In genomic region chr2:73244580-73244979, GRCh38 we compare ENCODE assay signal across 1 cellular context.
TF ChIP-seq lines count a peak whose summit lies in the region.

No MANE protein-coding gene starts in this region.

TF ChIP-seq in GM23338, 12 proteins besides CTCF, POLR2A, EP300 and RAD21:
- TF ChIP-seq ZNF331 (CRISPR knock-in tag; IDR thresholded peaks at IDR 0.05; ENCODE audit: low read depth) = no peak
- TF ChIP-seq JUNB (IDR thresholded peaks at IDR 0.05; ENCODE audit: unreplicated experiment) = no peak
- TF ChIP-seq, protein P1, sequence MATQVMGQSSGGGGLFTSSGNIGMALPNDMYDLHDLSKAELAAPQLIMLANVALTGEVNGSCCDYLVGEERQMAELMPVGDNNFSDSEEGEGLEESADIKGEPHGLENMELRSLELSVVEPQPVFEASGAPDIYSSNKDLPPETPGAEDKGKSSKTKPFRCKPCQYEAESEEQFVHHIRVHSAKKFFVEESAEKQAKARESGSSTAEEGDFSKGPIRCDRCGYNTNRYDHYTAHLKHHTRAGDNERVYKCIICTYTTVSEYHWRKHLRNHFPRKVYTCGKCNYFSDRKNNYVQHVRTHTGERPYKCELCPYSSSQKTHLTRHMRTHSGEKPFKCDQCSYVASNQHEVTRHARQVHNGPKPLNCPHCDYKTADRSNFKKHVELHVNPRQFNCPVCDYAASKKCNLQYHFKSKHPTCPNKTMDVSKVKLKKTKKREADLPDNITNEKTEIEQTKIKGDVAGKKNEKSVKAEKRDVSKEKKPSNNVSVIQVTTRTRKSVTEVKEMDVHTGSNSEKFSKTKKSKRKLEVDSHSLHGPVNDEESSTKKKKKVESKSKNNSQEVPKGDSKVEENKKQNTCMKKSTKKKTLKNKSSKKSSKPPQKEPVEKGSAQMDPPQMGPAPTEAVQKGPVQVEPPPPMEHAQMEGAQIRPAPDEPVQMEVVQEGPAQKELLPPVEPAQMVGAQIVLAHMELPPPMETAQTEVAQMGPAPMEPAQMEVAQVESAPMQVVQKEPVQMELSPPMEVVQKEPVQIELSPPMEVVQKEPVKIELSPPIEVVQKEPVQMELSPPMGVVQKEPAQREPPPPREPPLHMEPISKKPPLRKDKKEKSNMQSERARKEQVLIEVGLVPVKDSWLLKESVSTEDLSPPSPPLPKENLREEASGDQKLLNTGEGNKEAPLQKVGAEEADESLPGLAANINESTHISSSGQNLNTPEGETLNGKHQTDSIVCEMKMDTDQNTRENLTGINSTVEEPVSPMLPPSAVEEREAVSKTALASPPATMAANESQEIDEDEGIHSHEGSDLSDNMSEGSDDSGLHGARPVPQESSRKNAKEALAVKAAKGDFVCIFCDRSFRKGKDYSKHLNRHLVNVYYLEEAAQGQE (IDR thresholded peaks at IDR 0.05; ENCODE audit: unreplicated experiment) = no peak
- TF ChIP-seq CREB1 (CRISPR knock-in tag; IDR thresholded peaks at IDR 0.05; ENCODE audit: low read depth) = no peak
- TF ChIP-seq EZH2 (IDR thresholded peaks at IDR 0.05; ENCODE audit: low read depth, unreplicated experiment) = no peak
- no peak for TF ChIP-seq STAT1 (IDR thresholded peaks at IDR 0.05; ENCODE audit: unreplicated experiment)
- TF ChIP-seq NANOG (IDR thresholded peaks at IDR 0.05; ENCODE audit: borderline replicate concordance) = no peak
- no peak for TF ChIP-seq POLR2AphosphoS5 (IDR thresholded peaks at IDR 0.05; ENCODE audit: low read depth)
- no peak for TF ChIP-seq EZH2phosphoT487 (IDR thresholded peaks at IDR 0.05; ENCODE audit: unreplicated experiment)
- TF ChIP-seq, protein P2, sequence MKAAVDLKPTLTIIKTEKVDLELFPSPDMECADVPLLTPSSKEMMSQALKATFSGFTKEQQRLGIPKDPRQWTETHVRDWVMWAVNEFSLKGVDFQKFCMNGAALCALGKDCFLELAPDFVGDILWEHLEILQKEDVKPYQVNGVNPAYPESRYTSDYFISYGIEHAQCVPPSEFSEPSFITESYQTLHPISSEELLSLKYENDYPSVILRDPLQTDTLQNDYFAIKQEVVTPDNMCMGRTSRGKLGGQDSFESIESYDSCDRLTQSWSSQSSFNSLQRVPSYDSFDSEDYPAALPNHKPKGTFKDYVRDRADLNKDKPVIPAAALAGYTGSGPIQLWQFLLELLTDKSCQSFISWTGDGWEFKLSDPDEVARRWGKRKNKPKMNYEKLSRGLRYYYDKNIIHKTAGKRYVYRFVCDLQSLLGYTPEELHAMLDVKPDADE (IDR thresholded peaks at IDR 0.05) = no peak
- TF ChIP-seq, protein P3, sequence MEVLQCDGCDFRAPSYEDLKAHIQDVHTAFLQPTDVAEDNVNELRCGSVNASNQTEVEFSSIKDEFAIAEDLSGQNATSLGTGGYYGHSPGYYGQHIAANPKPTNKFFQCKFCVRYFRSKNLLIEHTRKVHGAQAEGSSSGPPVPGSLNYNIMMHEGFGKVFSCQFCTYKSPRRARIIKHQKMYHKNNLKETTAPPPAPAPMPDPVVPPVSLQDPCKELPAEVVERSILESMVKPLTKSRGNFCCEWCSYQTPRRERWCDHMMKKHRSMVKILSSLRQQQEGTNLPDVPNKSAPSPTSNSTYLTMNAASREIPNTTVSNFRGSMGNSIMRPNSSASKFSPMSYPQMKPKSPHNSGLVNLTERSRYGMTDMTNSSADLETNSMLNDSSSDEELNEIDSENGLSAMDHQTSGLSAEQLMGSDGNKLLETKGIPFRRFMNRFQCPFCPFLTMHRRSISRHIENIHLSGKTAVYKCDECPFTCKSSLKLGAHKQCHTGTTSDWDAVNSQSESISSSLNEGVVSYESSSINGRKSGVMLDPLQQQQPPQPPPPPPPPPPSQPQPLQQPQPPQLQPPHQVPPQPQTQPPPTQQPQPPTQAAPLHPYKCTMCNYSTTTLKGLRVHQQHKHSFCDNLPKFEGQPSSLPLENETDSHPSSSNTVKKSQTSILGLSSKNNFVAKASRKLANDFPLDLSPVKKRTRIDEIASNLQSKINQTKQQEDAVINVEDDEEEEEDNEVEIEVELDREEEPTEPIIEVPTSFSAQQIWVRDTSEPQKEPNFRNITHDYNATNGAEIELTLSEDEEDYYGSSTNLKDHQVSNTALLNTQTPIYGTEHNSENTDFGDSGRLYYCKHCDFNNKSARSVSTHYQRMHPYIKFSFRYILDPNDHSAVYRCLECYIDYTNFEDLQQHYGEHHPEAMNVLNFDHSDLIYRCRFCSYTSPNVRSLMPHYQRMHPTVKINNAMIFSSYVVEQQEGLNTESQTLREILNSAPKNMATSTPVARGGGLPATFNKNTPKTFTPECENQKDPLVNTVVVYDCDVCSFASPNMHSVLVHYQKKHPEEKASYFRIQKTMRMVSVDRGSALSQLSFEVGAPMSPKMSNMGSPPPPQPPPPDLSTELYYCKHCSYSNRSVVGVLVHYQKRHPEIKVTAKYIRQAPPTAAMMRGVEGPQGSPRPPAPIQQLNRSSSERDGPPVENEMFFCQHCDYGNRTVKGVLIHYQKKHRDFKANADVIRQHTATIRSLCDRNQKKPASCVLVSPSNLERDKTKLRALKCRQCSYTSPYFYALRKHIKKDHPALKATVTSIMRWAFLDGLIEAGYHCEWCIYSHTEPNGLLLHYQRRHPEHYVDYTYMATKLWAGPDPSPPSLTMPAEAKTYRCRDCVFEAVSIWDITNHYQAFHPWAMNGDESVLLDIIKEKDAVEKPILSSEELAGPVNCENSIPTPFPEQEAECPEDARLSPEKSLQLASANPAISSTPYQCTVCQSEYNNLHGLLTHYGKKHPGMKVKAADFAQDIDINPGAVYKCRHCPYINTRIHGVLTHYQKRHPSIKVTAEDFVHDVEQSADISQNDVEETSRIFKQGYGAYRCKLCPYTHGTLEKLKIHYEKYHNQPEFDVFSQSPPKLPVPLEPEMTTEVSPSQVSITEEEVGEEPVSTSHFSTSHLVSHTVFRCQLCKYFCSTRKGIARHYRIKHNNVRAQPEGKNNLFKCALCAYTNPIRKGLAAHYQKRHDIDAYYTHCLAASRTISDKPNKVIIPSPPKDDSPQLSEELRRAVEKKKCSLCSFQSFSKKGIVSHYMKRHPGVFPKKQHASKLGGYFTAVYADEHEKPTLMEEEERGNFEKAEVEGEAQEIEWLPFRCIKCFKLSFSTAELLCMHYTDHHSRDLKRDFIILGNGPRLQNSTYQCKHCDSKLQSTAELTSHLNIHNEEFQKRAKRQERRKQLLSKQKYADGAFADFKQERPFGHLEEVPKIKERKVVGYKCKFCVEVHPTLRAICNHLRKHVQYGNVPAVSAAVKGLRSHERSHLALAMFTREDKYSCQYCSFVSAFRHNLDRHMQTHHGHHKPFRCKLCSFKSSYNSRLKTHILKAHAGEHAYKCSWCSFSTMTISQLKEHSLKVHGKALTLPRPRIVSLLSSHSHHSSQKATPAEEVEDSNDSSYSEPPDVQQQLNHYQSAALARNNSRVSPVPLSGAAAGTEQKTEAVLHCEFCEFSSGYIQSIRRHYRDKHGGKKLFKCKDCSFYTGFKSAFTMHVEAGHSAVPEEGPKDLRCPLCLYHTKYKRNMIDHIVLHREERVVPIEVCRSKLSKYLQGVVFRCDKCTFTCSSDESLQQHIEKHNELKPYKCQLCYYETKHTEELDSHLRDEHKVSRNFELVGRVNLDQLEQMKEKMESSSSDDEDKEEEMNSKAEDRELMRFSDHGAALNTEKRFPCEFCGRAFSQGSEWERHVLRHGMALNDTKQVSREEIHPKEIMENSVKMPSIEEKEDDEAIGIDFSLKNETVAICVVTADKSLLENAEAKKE (CRISPR knock-in tag; IDR thresholded peaks at IDR 0.05) = no peak
